ENCODE assay signal across 22 cellular contexts in the genomic region with DNA sequence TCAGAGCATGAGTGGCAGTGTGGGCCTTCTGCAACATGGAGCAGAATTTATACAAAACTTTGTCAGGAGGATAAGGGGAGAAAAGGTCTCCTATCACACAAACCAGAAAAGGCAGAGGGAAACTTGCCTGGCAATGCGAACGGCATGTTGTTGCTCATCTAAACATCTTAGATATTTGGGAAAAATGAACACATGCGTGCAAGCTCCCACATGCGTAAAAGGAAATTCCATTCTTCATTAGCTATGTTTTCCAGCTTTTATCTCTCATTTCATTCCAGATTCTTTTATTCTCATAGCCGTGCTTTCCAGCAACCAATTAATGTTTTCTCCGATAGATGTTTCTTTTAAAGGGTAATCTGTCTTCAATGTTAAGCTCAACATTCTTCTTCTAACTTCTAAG. TPM values are rescaled to one million over a fixed set of nuclear protein-coding genes. Genes with fewer than 3 reads are reported as not detected.
A peak's percentile ranks its signal among the peaks of the same experiment; 100 is the strongest.
DNase-seq lines count a peak whose midpoint lies in the region; ATAC-seq, FAIRE-seq and TF ChIP-seq lines count a peak whose summit lies in the region.
"Had no signal": no experiment of that assay in that cellular context is flagged by ENCODE, and none has a peak within 500 bp of the region (broad histone marks: within the 10 kb centered on the region; RNA-seq: fewer than 3 reads in every experiment).

No MANE protein-coding gene starts in this region.

- ATAC-seq in foreskin keratinocyte = peak; percentile 66
- ATAC-seq in GM21737 (IDR thresholded peaks at IDR 0.05; ENCODE audit: unreplicated experiment) = no peak
- ATAC-seq: HCT116, K562, Right ventricle myocardium inferior had no signal

- no peak overlapping the region for H2AFZ ChIP-seq in GM23248

- FAIRE-seq in urothelium cell line (lab: Jason Lieb, UNC) = no peak
- FAIRE-seq: G401.6, GM19239, K562, RCC 7860 had no signal

- intact Hi-C loops in activated CD4-positive, alpha-beta T cell treated with anti-CD3 and anti-CD28 coated beads, Interleukin-2, amount 10 ng/mL, durations not matched to agents 24 days and 14 days (cut with micrococcal nuclease) = no loop called here

- no peak overlapping the region for H3K27ac ChIP-seq in GM23248
- H3K27ac ChIP-seq in foreskin keratinocyte = peak overlapping the region; percentile 46

- in situ Hi-C loops in GM23248 (cut with MboI) = no loop called here

- TF ChIP-seq CTCF in AG10803 (conservative IDR thresholded peaks at IDR 0.05; ENCODE audit: low read length) = no peak
- TF ChIP-seq CTCF in cardiac fibroblast (IDR thresholded peaks at IDR 0.05; ENCODE audit: low read depth, low read length) = no peak
- no peak for TF ChIP-seq CTCF in foreskin keratinocyte (conservative IDR thresholded peaks at IDR 0.05)
- no peak for TF ChIP-seq CTCF in endothelial cell (IDR thresholded peaks at IDR 0.05; ENCODE audit: unreplicated experiment)

- 26 to 29% methylated on average over 6 of the region's 6 CpGs for WGBS in GM23248 (ENCODE audit: low coverage in 1 of 2, low lambda C conversion rate in 2 of 2, missing lambda C conversion rate in 2 of 2), 2 experiments

- H3K9me3 ChIP-seq in GM23248 (ENCODE audit: low read depth) = no peaks in the 10 kb centered on the region

- H3F3A ChIP-seq in GM23248 (ENCODE audit: insufficient read depth) = no peaks in the 10 kb centered on the region

- H3K9me2 ChIP-seq in GM23248 (ENCODE audit: insufficient read depth) = no peaks in the 10 kb centered on the region; the same call in 1 of the 2 replicates

- no peaks in the 10 kb centered on the region for H3K36me3 ChIP-seq in GM23248 (ENCODE audit: low read depth)

- no peaks in the 10 kb centered on the region for H3K79me2 ChIP-seq in GM23248 (ENCODE audit: insufficient read depth)

- H3K9ac ChIP-seq in GM23248 = no peak overlapping the region

- H3K4me3 ChIP-seq in AG10803 (ENCODE audit: low read length) = no peak overlapping the region
- H3K4me3 ChIP-seq in GM23248 = no peak overlapping the region
- H3K4me3 ChIP-seq in cardiac fibroblast (replicated peaks in 1 of 2; ENCODE audit: low read depth in 2 of 2, low read length in 2 of 2) = no peak overlapping the region
- H3K4me3 ChIP-seq: K562 had no signal

- H3K27me3 Mint-ChIP-seq in endothelial cell (ENCODE audit: unreplicated experiment) = no peaks in the 10 kb centered on the region
- no peaks in the 10 kb centered on the region for H3K27me3 Mint-ChIP-seq in activated CD4-positive, alpha-beta T cell treated with anti-CD3 and anti-CD28 coated beads, Interleukin-2, amount 10 ng/mL, durations not matched to agents 24 days and 14 days

- H3K4me1 Mint-ChIP-seq in endothelial cell (ENCODE audit: unreplicated experiment) = no peaks in the 10 kb centered on the region
- no peaks in the 10 kb centered on the region for H3K4me1 Mint-ChIP-seq in activated CD4-positive, alpha-beta T cell treated with anti-CD3 and anti-CD28 coated beads, Interleukin-2, amount 10 ng/mL, durations not matched to agents 24 days and 14 days

- H3K4me1 ChIP-seq in GM23248 (ENCODE audit: insufficient read depth) = no peaks in the 10 kb centered on the region
- peaks cover 13% of the 10 kb centered on the region for H3K4me1 ChIP-seq in foreskin keratinocyte

- no peaks in the 10 kb centered on the region for H3K9me3 Mint-ChIP-seq in endothelial cell (ENCODE audit: unreplicated experiment)
- no peaks in the 10 kb centered on the region for H3K9me3 Mint-ChIP-seq in activated CD4-positive, alpha-beta T cell treated with anti-CD3 and anti-CD28 coated beads, Interleukin-2, amount 10 ng/mL, durations not matched to agents 24 days and 14 days

- no peaks in the 10 kb centered on the region for H3K27me3 ChIP-seq in GM23248 (replicated peaks; ENCODE audit: insufficient read depth)
- H3K27me3 ChIP-seq in foreskin keratinocyte = no peaks in the 10 kb centered on the region

- no peak overlapping the region for H3K27ac Mint-ChIP-seq in endothelial cell (ENCODE audit: unreplicated experiment)
- H3K27ac Mint-ChIP-seq in activated CD4-positive, alpha-beta T cell treated with anti-CD3 and anti-CD28 coated beads, Interleukin-2, amount 10 ng/mL, durations not matched to agents 24 days and 14 days = no peak overlapping the region

- DNase-seq in AG10803 (ENCODE audit: low read depth) (peak; percentile 24), GM23248 (peak; percentile 32), cardiac fibroblast (ENCODE audit: low read depth in 2 of 2) (peak; percentile 8 to 71), foreskin keratinocyte (peak; percentile 60 to 82), endothelial cell (ENCODE audit: low spot score) (no peak), urothelium cell line (ENCODE audit: low spot score) (no peak)
- no peak for DNase-seq in activated CD4-positive, alpha-beta T cell treated with anti-CD3 and anti-CD28 coated beads, Interleukin-2, amount 10 ng/mL, durations not matched to agents 24 days and 14 days
- DNase-seq: C1 segment of cervical spinal cord; DMS79 treated with DMSO at 0.1 percent for 48 hours; GOT3; NCI-H1105; NCI-H2081 treated with DMSO at 0.1 percent for 48 hours; NK-92 treated with Interleukin-12 subunit alpha and Interleukin-12 subunit beta, amount 100 ng/mL, for 24 hours had no signal

- H3K4me3 Mint-ChIP-seq in endothelial cell (ENCODE audit: unreplicated experiment) = no peak overlapping the region
- no peak overlapping the region for H3K4me3 Mint-ChIP-seq in activated CD4-positive, alpha-beta T cell treated with anti-CD3 and anti-CD28 coated beads, Interleukin-2, amount 10 ng/mL, durations not matched to agents 24 days and 14 days

- no peaks in the 10 kb centered on the region for H3K36me3 Mint-ChIP-seq in endothelial cell (ENCODE audit: low read depth, unreplicated experiment)
- no peaks in the 10 kb centered on the region for H3K36me3 Mint-ChIP-seq in activated CD4-positive, alpha-beta T cell treated with anti-CD3 and anti-CD28 coated beads, Interleukin-2, amount 10 ng/mL, durations not matched to agents 24 days and 14 days (ENCODE audit: low read depth)

- H3K4me2 ChIP-seq in GM23248 (ENCODE audit: unreplicated experiment) = no peak overlapping the region

- no peaks in the 10 kb centered on the region for H4K20me1 ChIP-seq in GM23248 (ENCODE audit: insufficient read depth)

RNA-seq across cellular contexts. Expression of a gene that starts 31.3 kb away (rescaled TPM):
- total RNA-seq in GM23248 (2014; rRNA removed; shearing (Covaris generic)) = not detected in 2 replicates
- not detected in 2 replicates for polyA plus RNA-seq in GM23248 (2016; fragmentation: Nextera tagmentation; extraction: Ambion mirVana)
- total RNA-seq in foreskin keratinocyte = 0.07 and 0.14 TPM in 2 replicates
- polyA plus RNA-seq in foreskin keratinocyte = 0.02 and 0.10 TPM in 2 replicates
- not detected for total RNA-seq in endothelial cell (ENCODE audit: unreplicated experiment)
- not detected in 2 replicates for total RNA-seq in activated CD4-positive, alpha-beta T cell treated with anti-CD3 and anti-CD28 coated beads, Interleukin-2, amount 10 ng/mL, durations not matched to agents 24 days and 14 days
- total RNA-seq: A172, NCI-H460, Right ventricle myocardium inferior had no signal

Comparison
In these comparisons a context has a peak if more than half of its experiments do, and no peak if none do; other contexts are left out.
1. DNase-seq: peak in AG10803 (single experiment), GM23248 (single experiment), cardiac fibroblast (2 of 2) and foreskin keratinocyte (2 of 2); none in endothelial cell (single experiment), urothelium cell line (single experiment) and activated CD4-positive, alpha-beta T cell treated with anti-CD3 and anti-CD28 coated beads, Interleukin-2, amount 10 ng/mL, durations not matched to agents 24 days and 14 days (single experiment).